Comparison of ENCODE assay signal across 13 cellular contexts in genomic region chr1:167367705-167368104, GRCh38.
DNase-seq lines count a peak whose midpoint lies in the region; ATAC-seq and TF ChIP-seq lines count a peak whose summit lies in the region.
"Had no signal": no experiment of that assay in that cellular context is flagged by ENCODE, and none has a peak within 500 bp of the region (broad histone marks: within the 10 kb centered on the region; RNA-seq: fewer than 3 reads in every experiment).

No MANE protein-coding gene starts in this region.

- H3K4me1 Mint-ChIP-seq in WTC11 = peaks cover 43% of the 10 kb centered on the region

- H3K27ac Mint-ChIP-seq in WTC11 = 0 out of 2 replicates have a peak overlapping the region, but pooled peaks have one; percentile 9
- H3K27ac Mint-ChIP-seq: B cell; CD4-positive, CD25-positive, alpha-beta regulatory T cell; CD8-positive, alpha-beta T cell; HFFc6 had no signal

- H3K36me3 Mint-ChIP-seq in WTC11 = peaks cover 8% of the 10 kb centered on the region; the same call in 1 of the 2 replicates

- no peak overlapping the region for H3K4me3 Mint-ChIP-seq in WTC11
- H3K4me3 Mint-ChIP-seq: B cell; CD4-positive, CD25-positive, alpha-beta regulatory T cell; CD8-positive, alpha-beta T cell; HFFc6 had no signal

- H3K27me3 Mint-ChIP-seq in WTC11 (ENCODE audit: low read depth) = no peaks in the 10 kb centered on the region
- H3K27me3 Mint-ChIP-seq: B cell; CD4-positive, CD25-positive, alpha-beta regulatory T cell had no signal

- ATAC-seq in WTC11 (no peak), HG03378 (IDR thresholded peaks at IDR 0.05; ENCODE audit: unreplicated experiment) (no peak)
- ATAC-seq: CD8-positive, alpha-beta T cell had no signal

- DNase-seq in DMS 273 (lab: John Stamatoyannopoulos, UW; ENCODE audit: unreplicated experiment) (peak; percentile 11), DMS 273 treated with DMSO at 0.1 percent for 48 hours (lab: John Stamatoyannopoulos, UW) (no peak), NCI-H82 (lab: John Stamatoyannopoulos, UW) (peak; percentile 12), NCI-H82 treated with DMSO at 0.1 percent for 48 hours (lab: John Stamatoyannopoulos, UW; ENCODE audit: unreplicated experiment) (no peak), WTC11 (ENCODE audit: low spot score) (no peak)
- DNase-seq: CD4-positive, CD25-positive, alpha-beta regulatory T cell; CD8-positive, alpha-beta T cell; DMS153; DND-41; GOT3; HFFc6 had no signal

- CTCF ChIA-PET in WTC11 (lab: Charles Lee) = interaction anchor here (0.9 kb wide), 1 partner anchor 15 kb away, joined by 3 read pairs; no protein-coding TSS in a partner anchor

- POLR2A ChIA-PET in WTC11 (lab: Charles Lee) = no interaction called here

- no peak for TF ChIP-seq CTCF in WTC11 (IDR thresholded peaks at IDR 0.05)

- no peaks in the 10 kb centered on the region for H3K9me3 Mint-ChIP-seq in WTC11
- H3K9me3 Mint-ChIP-seq: CD4-positive, CD25-positive, alpha-beta regulatory T cell; CD8-positive, alpha-beta T cell; HFFc6 had no signal

TF ChIP-seq in WTC11, 78 proteins besides CTCF, POLR2A, EP300 and RAD21:
- TF ChIP-seq RELA (CRISPR knock-in tag; IDR thresholded peaks at IDR 0.05; ENCODE audit: borderline replicate concordance) (no peak), E2F5 (CRISPR knock-in tag; IDR thresholded peaks at IDR 0.05) (no peak), MLX (CRISPR knock-in tag; IDR thresholded peaks at IDR 0.05) (no peak), IRF2 (CRISPR knock-in tag; IDR thresholded peaks at IDR 0.05; ENCODE audit: borderline replicate concordance, low read depth) (no peak), ZNF219 (CRISPR knock-in tag; IDR thresholded peaks at IDR 0.05; ENCODE audit: borderline replicate concordance) (no peak), NR1H2 (CRISPR knock-in tag; IDR thresholded peaks at IDR 0.05) (no peak), CREM (CRISPR knock-in tag; IDR thresholded peaks at IDR 0.05) (no peak), FOXK1 (CRISPR knock-in tag; IDR thresholded peaks at IDR 0.05) (no peak), ELF4 (CRISPR knock-in tag; IDR thresholded peaks at IDR 0.05; ENCODE audit: low read depth) (no peak), ZNF317 (CRISPR knock-in tag; IDR thresholded peaks at IDR 0.05; ENCODE audit: borderline replicate concordance, low read depth) (no peak), ZNF416 (CRISPR knock-in tag; IDR thresholded peaks at IDR 0.05) (no peak), ZNF232 (CRISPR knock-in tag; IDR thresholded peaks at IDR 0.05) (no peak), ATF6 (CRISPR knock-in tag; IDR thresholded peaks at IDR 0.05) (no peak), OVOL2 (CRISPR knock-in tag; IDR thresholded peaks at IDR 0.05; ENCODE audit: borderline replicate concordance) (no peak), ESRRA (CRISPR knock-in tag; IDR thresholded peaks at IDR 0.05; ENCODE audit: borderline replicate concordance) (no peak)
- TF ChIP-seq, protein P1, sequence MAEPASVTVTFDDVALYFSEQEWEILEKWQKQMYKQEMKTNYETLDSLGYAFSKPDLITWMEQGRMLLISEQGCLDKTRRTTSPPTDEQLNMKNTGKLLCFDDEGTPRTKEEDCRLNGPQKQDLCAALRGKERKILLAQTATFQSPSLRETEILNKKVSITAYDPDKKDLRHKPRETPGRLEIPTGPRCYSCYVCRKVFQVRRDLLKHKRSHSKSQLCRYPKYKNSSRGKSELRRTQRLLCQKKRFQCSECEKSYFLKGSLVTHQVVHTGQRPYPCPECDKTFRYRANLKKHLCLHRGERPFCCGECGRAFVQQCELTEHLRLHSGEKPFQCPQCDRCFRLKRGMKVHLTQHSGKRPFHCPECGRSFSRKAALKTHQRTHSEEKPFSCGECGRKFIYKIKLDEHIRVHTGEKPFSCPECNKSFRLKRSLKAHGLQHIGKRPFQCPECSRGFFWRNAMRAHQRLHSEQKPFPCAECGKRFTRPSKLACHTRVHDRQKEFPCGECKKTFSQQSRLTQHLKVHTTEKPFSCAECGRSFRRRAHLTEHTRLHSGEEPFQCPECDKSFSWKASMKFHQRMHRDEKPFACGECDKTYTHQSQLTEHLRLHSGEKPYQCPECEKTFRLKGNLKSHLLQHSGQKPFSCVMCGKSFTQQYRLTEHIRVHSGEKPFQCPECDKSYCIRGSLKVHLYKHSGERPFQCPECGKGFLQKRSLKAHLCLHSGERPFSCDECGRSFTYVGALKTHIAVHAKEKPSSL (CRISPR knock-in tag; conservative IDR thresholded peaks at IDR 0.05) = no peak
- TF ChIP-seq, protein P2, sequence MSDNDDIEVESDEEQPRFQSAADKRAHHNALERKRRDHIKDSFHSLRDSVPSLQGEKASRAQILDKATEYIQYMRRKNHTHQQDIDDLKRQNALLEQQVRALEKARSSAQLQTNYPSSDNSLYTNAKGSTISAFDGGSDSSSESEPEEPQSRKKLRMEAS (CRISPR knock-in tag; IDR thresholded peaks at IDR 0.05) = no peak
- TF ChIP-seq, protein P3, sequence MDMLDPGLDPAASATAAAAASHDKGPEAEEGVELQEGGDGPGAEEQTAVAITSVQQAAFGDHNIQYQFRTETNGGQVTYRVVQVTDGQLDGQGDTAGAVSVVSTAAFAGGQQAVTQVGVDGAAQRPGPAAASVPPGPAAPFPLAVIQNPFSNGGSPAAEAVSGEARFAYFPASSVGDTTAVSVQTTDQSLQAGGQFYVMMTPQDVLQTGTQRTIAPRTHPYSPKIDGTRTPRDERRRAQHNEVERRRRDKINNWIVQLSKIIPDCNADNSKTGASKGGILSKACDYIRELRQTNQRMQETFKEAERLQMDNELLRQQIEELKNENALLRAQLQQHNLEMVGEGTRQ (CRISPR knock-in tag; IDR thresholded peaks at IDR 0.05) = no peak

Comparison
In these comparisons a context has a peak if more than half of its experiments do, and no peak if none do; other contexts are left out.
1. DNase-seq: peak in DMS 273 (single experiment) and NCI-H82 (single experiment); none in DMS 273 treated with DMSO at 0.1 percent for 48 hours (single experiment), NCI-H82 treated with DMSO at 0.1 percent for 48 hours (single experiment) and WTC11 (single experiment).